15 cellular contexts compared by ENCODE assay signal in genomic region chr22:31103899-31104694, GRCh38. TPM values are rescaled to one million over a fixed set of nuclear protein-coding genes. Genes with fewer than 3 reads are reported as not detected.
DNase-seq lines count a peak whose midpoint lies in the region; ATAC-seq and TF ChIP-seq lines count a peak whose summit lies in the region.
"Had no signal": no experiment of that assay in that cellular context is flagged by ENCODE, and none has a peak within 500 bp of the region (broad histone marks: within the 10 kb centered on the region; RNA-seq: fewer than 3 reads in every experiment).

No MANE protein-coding gene starts in this region.

- POLR2A ChIA-PET in RWPE1 (lab: Yijun Ruan, JAX; ENCODE audit: low non-redundant PET) = no interaction called here

- H3K9me3 ChIP-seq in gastrocnemius medialis = no peaks in the 10 kb centered on the region

- no peak for TF ChIP-seq POLR2A in gastrocnemius medialis (IDR thresholded peaks at IDR 0.05)

- in situ Hi-C loops in gastrocnemius medialis (cut with MboI; ENCODE audit: low sequenced_read_pairs in 4 of 4) (no loop called here), GM13977 (cut with MboI; ENCODE audit: low pct_unique_long_range_greater_than_20kb, low sequenced_read_pairs, unreplicated experiment) (no loop called here)

- intact Hi-C loops in gastrocnemius medialis (cut with DNase I; ENCODE audit: low total_unique reads) = loop anchor here (5.0 kb wide), 1 partner anchor 188 kb away; the partner anchor contains the start of gene PIK3IP1

- TF ChIP-seq CTCF in RWPE1 (conservative IDR thresholded peaks at IDR 0.05; ENCODE audit: low read depth) (no peak), gastrocnemius medialis (IDR thresholded peaks at IDR 0.05 in 4 of 5, conservative IDR thresholded peaks at IDR 0.05 in 1 of 5) (no peak), GM13977 (IDR thresholded peaks at IDR 0.05; ENCODE audit: extremely low read depth, insufficient read depth, missing control alignments) (no peak)

- H3K4me3 ChIP-seq in ACC112 (ENCODE audit: low read depth, low read length) (no peak overlapping the region), gastrocnemius medialis (no peak overlapping the region)
- H3K4me3 ChIP-seq: neural progenitor cell had no signal

- ATAC-seq in gastrocnemius medialis (no peak), GM18868 (IDR thresholded peaks at IDR 0.05; ENCODE audit: unreplicated experiment) (no peak)

- no peak overlapping the region for H2AFZ ChIP-seq in ACC112 (ENCODE audit: low read length, unreplicated experiment)
- H2AFZ ChIP-seq: neural progenitor cell had no signal

- H3K27me3 ChIP-seq in ACC112 (ENCODE audit: insufficient read depth, low read length) = no peaks in the 10 kb centered on the region
- no peaks in the 10 kb centered on the region for H3K27me3 ChIP-seq in gastrocnemius medialis

- CTCF ChIA-PET in RWPE1 (lab: Yijun Ruan, JAX) = no interaction called here

- DNase-seq in RWPE1 (ENCODE audit: low spot score) (no peak), left kidney (ENCODE audit: low read depth, low spot score) (peak; percentile 77), gastrocnemius medialis (peak in 1 of 2 donors; percentile 17), GM13977 (ENCODE audit: low spot score) (no peak), SKM-1 treated with dmso at 0.1 percent for 144 hours (lab: John Stamatoyannopoulos, UW; ENCODE audit: unreplicated experiment) (no peak)
- no peak for DNase-seq in stimulated activated naive CD4-positive, alpha-beta T cell (lab: John Stamatoyannopoulos, UW)
- DNase-seq: activated CD4-positive, CD25-positive, alpha-beta regulatory T cell treated with anti-CD3 and anti-CD28 coated beads, Interleukin-2, amount 50 U/mL, for 72 hours; activated effector memory CD4-positive, alpha-beta T cell treated with Interleukin-2 at 50 U/mL for 16 hours; Karpas-422; NCI-H1417 treated with DMSO at 0.1 percent for 48 hours; NCI-H226; SHP77 treated with DMSO at 0.1 percent for 48 hours had no signal

- peaks cover 10% of the 10 kb centered on the region for H3K79me2 ChIP-seq in ACC112 (ENCODE audit: control insufficient read depth, insufficient read depth, low read length, unreplicated experiment)

- H3K36me3 ChIP-seq in ACC112 (ENCODE audit: insufficient read depth, low read length) = 0 out of 2 replicates have a peak, but pooled peaks cover 3% of the 10 kb centered on the region
- peaks cover 0 to 25% of the 10 kb centered on the region in 2 donors for H3K36me3 ChIP-seq in gastrocnemius medialis
- H3K36me3 ChIP-seq: neural progenitor cell had no signal

- H3K4me1 ChIP-seq in ACC112 (ENCODE audit: control insufficient read depth, insufficient read depth, low read length, unreplicated experiment) (peaks cover 30% of the 10 kb centered on the region), gastrocnemius medialis (peaks cover 38 to 50% of the 10 kb centered on the region in 2 donors)
- H3K4me1 ChIP-seq: neural progenitor cell had no signal

- H3K27ac ChIP-seq in ACC112 (ENCODE audit: low read depth, low read length) (peak overlapping the region; percentile 91; the same call in 1 of the 2 replicates), RWPE1 (peak overlapping the region; percentile 69), gastrocnemius medialis (peak overlapping the region; percentile 93 to 98 (median 96))
- H3K27ac ChIP-seq: neural progenitor cell had no signal

RNA-seq across cellular contexts. Expression of gene SELENOM, which starts 3.3 kb away (rescaled TPM):
- total RNA-seq in gastrocnemius medialis = 100 to 1,000 TPM; 144 to 184 (median 157) TPM

RNA-seq across cellular contexts. Expression of gene INPP5J, which starts 18.7 kb away (rescaled TPM):
- under 1 TPM; 0.15 to 0.33 (median 0.28) TPM for total RNA-seq in gastrocnemius medialis

RNA-seq across cellular contexts. Expression of gene SMTN, which starts 23.0 kb away (rescaled TPM):
- total RNA-seq in gastrocnemius medialis = 100 to 1,000 TPM in 1 of 4 donors, 10 to 100 TPM in 3; 39.5 to 104 (median 45.3) TPM

RNA-seq across cellular contexts. Expression of gene PLA2G3, which starts 36.2 kb away (rescaled TPM):
- not detected for total RNA-seq in gastrocnemius medialis

RNA-seq across cellular contexts. Expression of gene RNF185, which starts 55.9 kb away (rescaled TPM):
- 10 to 100 TPM; 23.8 to 28.1 (median 27.6) TPM for total RNA-seq in gastrocnemius medialis
